ENCODE assay signal across 25 cellular contexts in genomic region chr5:33433303-33434255, GRCh38. TPM values are rescaled to one million over a fixed set of nuclear protein-coding genes. Genes with fewer than 3 reads are reported as not detected.
DNase-seq lines count a peak whose midpoint lies in the region; ATAC-seq and TF ChIP-seq lines count a peak whose summit lies in the region.
"Had no signal": no experiment of that assay in that cellular context is flagged by ENCODE, and none has a peak within 500 bp of the region (broad histone marks: within the 10 kb centered on the region; RNA-seq: fewer than 3 reads in every experiment).

No MANE protein-coding gene starts in this region.

- intact Hi-C loops in stomach (cut with DNase I; ENCODE audit: low total_unique reads), result no loop called here

- H3K4me3 ChIP-seq in HEK293 (ENCODE audit: low read depth, low read length) (no peak overlapping the region), astrocyte of the spinal cord (ENCODE audit: low read depth, low read length) (no peak overlapping the region), hepatocyte (no peak overlapping the region), skeletal muscle cell (ENCODE audit: low read depth, low read length) (no peak overlapping the region), stomach (no peak overlapping the region)
- H3K4me3 ChIP-seq: esophagus squamous epithelium, HAP-1, pancreas, PC-9, sigmoid colon had no signal

- no peaks in the 10 kb centered on the region for H3K9me3 ChIP-seq in HEK293 (ENCODE audit: control insufficient read depth, insufficient read depth, low read depth, low read length)
- no peaks in the 10 kb centered on the region for H3K9me3 ChIP-seq in hepatocyte (ENCODE audit: low read depth)
- no peaks in the 10 kb centered on the region for H3K9me3 ChIP-seq in stomach
- H3K9me3 ChIP-seq: esophagus squamous epithelium, HAP-1, pancreas had no signal

- peak overlapping the region; percentile 46 for H3K4me2 ChIP-seq in hepatocyte
- H3K4me2 ChIP-seq: PC-9 had no signal

- ATAC-seq in GM21786 (IDR thresholded peaks at IDR 0.05; ENCODE audit: unreplicated experiment), result no peak
- ATAC-seq: left cardiac atrium; pancreas; stimulated activated memory B cell treated with anti-CD40 and anti-IgM and Interleukin-4, amounts not matched to agents 10 μg/mL and 1 μg/mL and 100 μg/mL, for 72 hours had no signal

- H2AFZ ChIP-seq in hepatocyte, result no peak overlapping the region
- H2AFZ ChIP-seq: PC-9 had no signal

- peak; percentile 74 for DNase-seq in astrocyte of the spinal cord (ENCODE audit: low read depth, low spot score)
- no peak for DNase-seq in hepatocyte (ENCODE audit: low spot score)
- DNase-seq in skeletal muscle cell (ENCODE audit: low read depth), result peak; percentile 76
- no peak for DNase-seq in stomach
- DNase-seq in NCI-H2107 (lab: John Stamatoyannopoulos, UW), result no peak
- no peak for DNase-seq in SIG-M5 (lab: John Stamatoyannopoulos, UW)
- DNase-seq: activated CD4-positive, alpha-beta T cell treated with anti-CD3 and anti-CD28 coated beads for 4 hours; activated naive CD4-positive, alpha-beta T cell treated with anti-CD3 and anti-CD28 coated beads, Interleukin-2, amount 10 ng/mL, durations not matched to agents 7 days and 5 days; aorta; CD4-positive, alpha-beta T cell; effector memory CD4-positive, alpha-beta T cell; esophagus squamous epithelium; KBM-7; left cardiac atrium; NCI-H187 treated with DMSO at 0.1 percent for 48 hours; NCI-H446; pancreas; PC-9; sigmoid colon; stimulated activated CD4-positive, alpha-beta T cell treated with anti-CD3 and anti-CD28 coated beads, Interleukin-1b, Interleukin-23, amount 100 ng/mL, for 48 hours; T-helper 1 cell had no signal

- CTCF ChIA-PET in HEK293 (lab: Yijun Ruan, JAX), result interaction anchor here (0.6 to 4.1 kb wide), 8 partner anchors 11 to 537 kb away, joined by 3 to 35 read pairs (median 4); partner anchors contain the start of gene RXFP3

- no peak overlapping the region for H3K27ac ChIP-seq in HEK293 (ENCODE audit: extremely low read depth, low read depth, low read length)
- H3K27ac ChIP-seq in hepatocyte, result peak overlapping the region; percentile 43
- no peak overlapping the region for H3K27ac ChIP-seq in stomach
- H3K27ac ChIP-seq: esophagus squamous epithelium, pancreas, PC-9, sigmoid colon had no signal

- in situ Hi-C loops in astrocyte of the spinal cord (cut with HindIII; ENCODE audit: low sequenced_read_pairs), result no loop called here

- 44% methylated on average over 4 of the region's 4 CpGs for WGBS in hepatocyte (ENCODE audit: low lambda C conversion rate, missing lambda C conversion rate)
- WGBS in stomach, 5 donors, result 68 to 87% (median 83%) methylated on average over 4 of the region's 4 CpGs

- TF ChIP-seq CTCF in HEK293 (tag by site-specific recombination; IDR thresholded peaks at IDR 0.05) (no peak), astrocyte of the spinal cord (IDR thresholded peaks at IDR 0.05; ENCODE audit: low read depth, low read length) (no peak), hepatocyte (IDR thresholded peaks at IDR 0.05; ENCODE audit: poor library complexity) (no peak), stomach (IDR thresholded peaks at IDR 0.05) (no peak)

- H3K4me1 ChIP-seq in HEK293 (ENCODE audit: control insufficient read depth, insufficient read depth, low read length) (no peaks in the 10 kb centered on the region), hepatocyte (ENCODE audit: insufficient read depth) (peaks cover 9% of the 10 kb centered on the region), stomach (peaks cover 0 to 11% (median 3%) of the 10 kb centered on the region in 4 donors)
- H3K4me1 ChIP-seq: pancreas, sigmoid colon had no signal

- H3K27me3 ChIP-seq in hepatocyte, result no peaks in the 10 kb centered on the region
- H3K27me3 ChIP-seq in stomach, result no peaks in the 10 kb centered on the region
- H3K27me3 ChIP-seq: pancreas, sigmoid colon had no signal

- peaks cover 12% of the 10 kb centered on the region for H3K79me2 ChIP-seq in hepatocyte

- H3K9me2 ChIP-seq in hepatocyte (replicated peaks; ENCODE audit: insufficient read depth), result no peaks in the 10 kb centered on the region

- TF ChIP-seq EP300 in stomach (IDR thresholded peaks at IDR 0.05), result no peak

- H4K20me1 ChIP-seq in hepatocyte (ENCODE audit: insufficient read depth, poor library complexity, severe bottlenecking), result no peaks in the 10 kb centered on the region

- H3K36me3 ChIP-seq in HEK293 (ENCODE audit: control insufficient read depth in 2 of 2, insufficient read depth in 1 of 2, low read length in 2 of 2), result no peaks in the 10 kb centered on the region
- no peaks in the 10 kb centered on the region for H3K36me3 ChIP-seq in hepatocyte (replicated peaks; ENCODE audit: insufficient read depth, low read depth)
- no peaks in the 10 kb centered on the region for H3K36me3 ChIP-seq in stomach
- H3K36me3 ChIP-seq: esophagus squamous epithelium, HAP-1, pancreas, sigmoid colon had no signal

- TF ChIP-seq POLR2A in stomach (IDR thresholded peaks at IDR 0.05), result no peak

- POLR2A ChIA-PET in HEK293 (lab: Yijun Ruan, JAX), result no interaction called here

TF ChIP-seq in HEK293, 187 proteins besides CTCF, POLR2A, EP300 and RAD21:
- no peak for TF ChIP-seq ZNF707 (tag by site-specific recombination; IDR thresholded peaks at IDR 0.05)
- peak; percentile 53 for TF ChIP-seq ATF2 (tag by site-specific recombination; IDR thresholded peaks at IDR 0.05; ENCODE audit: low read depth)
- peak; percentile 34; the same call in 1 of the 2 replicates for TF ChIP-seq ZIC2 (tag by site-specific recombination; IDR thresholded peaks at IDR 0.05)
TF ChIP-seq in HEK293: peak in this region for 2.

RNA-seq across cellular contexts. Expression of gene TARS1, which starts 7.2 kb away (rescaled TPM):
- total RNA-seq in hepatocyte (206 and 237 TPM in 2 replicates), stomach (100 to 1,000 TPM in 3 of 5 donors, 10 to 100 TPM in 2; 25.5 to 158 (median 112) TPM)
- polyA plus RNA-seq in hepatocyte (91.8 and 109 TPM in 2 replicates), stomach (10 to 100 TPM; 67.9 to 96.4 (median 68.6) TPM)

Comparison
In these comparisons a context has a peak if more than half of its experiments do, and no peak if none do; other contexts are left out.
1. DNase-seq: peak in astrocyte of the spinal cord (single experiment) and skeletal muscle cell (single experiment); none in hepatocyte (single experiment), stomach (single experiment), NCI-H2107 (single experiment) and SIG-M5 (single experiment).